In the genomic region with DNA sequence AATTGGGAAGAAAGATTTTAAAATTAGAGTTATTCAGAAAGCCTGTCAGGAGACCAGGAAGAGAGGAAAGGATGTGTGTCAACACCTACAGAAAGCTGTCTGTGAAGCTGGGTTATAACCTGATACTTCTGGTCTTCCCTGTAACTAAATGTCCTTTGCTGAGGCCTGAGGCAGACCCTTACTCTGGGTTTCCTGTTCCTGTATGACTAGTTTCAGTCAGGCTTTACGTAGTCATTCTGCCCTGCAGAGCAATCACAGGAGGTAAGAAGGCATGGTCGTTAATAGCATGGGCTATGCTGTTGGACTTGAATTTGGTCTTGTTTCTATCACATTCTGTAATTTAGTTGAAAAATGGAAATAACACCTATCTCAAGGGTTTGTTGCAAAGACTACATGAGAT, we compare ENCODE assay signal across 24 cellular contexts.
DNase-seq lines count a peak whose midpoint lies in the region; ATAC-seq and TF ChIP-seq lines count a peak whose summit lies in the region.
"Had no signal": no experiment of that assay in that cellular context is flagged by ENCODE, and none has a peak within 500 bp of the region (broad histone marks: within the 10 kb centered on the region; RNA-seq: fewer than 3 reads in every experiment).

No MANE protein-coding gene starts in this region.

- no peak overlapping the region for H2BK120ac ChIP-seq in mesendoderm (ENCODE audit: low read depth, low read length)

- DNase-seq in mesendoderm: peak; percentile 5
- no peak for DNase-seq in hippocampal formation (lab: John Stamatoyannopoulos, UW)
- DNase-seq in activated T-cell treated with anti-CD3 and anti-CD28 coated beads, Interleukin-2, amount 50 U/mL, for 48 hours: no peak
- DNase-seq in foreskin keratinocyte: no peak
- DNase-seq: AML-193; C1 segment of cervical spinal cord; Calu3; CD8-positive, alpha-beta T cell; GDM1; Karpas-422; MV-4-11; NCI-H1105 treated with DMSO at 0.1 percent for 48 hours; NCI-H2029 treated with DMSO at 0.1 percent for 48 hours; NCI-H345; NCI-H524; NCI-H774; SJCRH30; T-cell had no signal

- no peak overlapping the region for H2BK5ac ChIP-seq in mesendoderm (ENCODE audit: low read length)

- no peak overlapping the region for H3K23ac ChIP-seq in mesendoderm (ENCODE audit: low read length)

- ATAC-seq in GM18861 (IDR thresholded peaks at IDR 0.05; ENCODE audit: unreplicated experiment): peak; percentile 80
- ATAC-seq in HG03060 (IDR thresholded peaks at IDR 0.05; ENCODE audit: low read depth, unreplicated experiment): peak; percentile 49
- no peak for ATAC-seq in HG03025 (IDR thresholded peaks at IDR 0.05; ENCODE audit: low FRiP score, unreplicated experiment)
- ATAC-seq in foreskin keratinocyte: no peak
- ATAC-seq: CD8-positive, alpha-beta T cell; GM23338; T-cell had no signal

- H3K4me1 ChIP-seq in OCI-LY3 (ENCODE audit: low read length) (peaks cover 21% of the 10 kb centered on the region), mesendoderm (ENCODE audit: control insufficient read depth, low read depth, low read length) (no peaks in the 10 kb centered on the region), foreskin keratinocyte (no peaks in the 10 kb centered on the region)
- H3K4me1 ChIP-seq: SJCRH30 had no signal

- no peak overlapping the region for H4K8ac ChIP-seq in mesendoderm (ENCODE audit: low read depth, low read length)

- H3K27ac ChIP-seq in OCI-LY3 (ENCODE audit: low read length) (peak overlapping the region; percentile 29; the same call in 1 of the 2 replicates), mesendoderm (ENCODE audit: low read depth, low read length) (no peak overlapping the region), foreskin keratinocyte (no peak overlapping the region)
- H3K27ac ChIP-seq: SJCRH30 had no signal

- no peak overlapping the region for H3K56ac ChIP-seq in mesendoderm (ENCODE audit: low read length)

- no CpG with 5 or more reads among the region's 2 CpGs for WGBS in mesendoderm (ENCODE audit: extremely low coverage, insufficient coverage, low lambda C conversion rate)

- H3K9ac ChIP-seq in OCI-LY3 (ENCODE audit: low read length): no peak overlapping the region
- no peak overlapping the region for H3K9ac ChIP-seq in mesendoderm (ENCODE audit: low read length)

- no peaks in the 10 kb centered on the region for H3K9me3 ChIP-seq in OCI-LY3 (ENCODE audit: insufficient read depth, low read length)
- H3K9me3 ChIP-seq: HAP-1, SJCRH30 had no signal

- H3K36me3 ChIP-seq in OCI-LY3 (replicated peaks; ENCODE audit: low read depth, low read length) (no peaks in the 10 kb centered on the region), mesendoderm (ENCODE audit: control insufficient read depth, insufficient read depth, low read length) (no peaks in the 10 kb centered on the region)
- H3K36me3 ChIP-seq: HAP-1, SJCRH30 had no signal

- no peak overlapping the region for H2BK15ac ChIP-seq in mesendoderm (replicated peaks; ENCODE audit: low read depth)

- H3K27me3 ChIP-seq in OCI-LY3 (ENCODE audit: low read depth, low read length) (no peaks in the 10 kb centered on the region), mesendoderm (ENCODE audit: insufficient read depth, low read length, poor library complexity) (no peaks in the 10 kb centered on the region), foreskin keratinocyte (no peaks in the 10 kb centered on the region)
- H3K27me3 ChIP-seq: SJCRH30 had no signal

- H4K20me1 ChIP-seq in OCI-LY3 (ENCODE audit: insufficient read depth, low read length): no peaks in the 10 kb centered on the region

- H3K79me2 ChIP-seq in OCI-LY3 (ENCODE audit: low read length) (no peaks in the 10 kb centered on the region), mesendoderm (ENCODE audit: control insufficient read depth, insufficient read depth, low read length) (no peaks in the 10 kb centered on the region)

- no peak overlapping the region for H3K4ac ChIP-seq in mesendoderm (ENCODE audit: low read depth, low read length)

- peak overlapping the region; percentile 1; the same call in 1 of the 2 replicates for H2AFZ ChIP-seq in OCI-LY3 (ENCODE audit: low read depth, low read length)
- H2AFZ ChIP-seq: GM23338 had no signal

- H3K18ac ChIP-seq in mesendoderm (ENCODE audit: low read length): no peak overlapping the region

- H4K5ac ChIP-seq in mesendoderm (ENCODE audit: low read length): no peak overlapping the region

- H3K4me2 ChIP-seq in OCI-LY3 (ENCODE audit: low read length) (peak overlapping the region; percentile 38), mesendoderm (ENCODE audit: low read length) (no peak overlapping the region)
- H3K4me2 ChIP-seq: GM23338 had no signal

- H3K4me3 ChIP-seq in OCI-LY3 (ENCODE audit: low read length): 0 out of 2 replicates have a peak overlapping the region, but pooled peaks have one; percentile 23
- H3K4me3 ChIP-seq in mesendoderm (ENCODE audit: low read length): no peak overlapping the region
- H3K4me3 ChIP-seq: GM23338, HAP-1, SJCRH30 had no signal

- H3K79me1 ChIP-seq in mesendoderm (ENCODE audit: low read length): no peaks in the 10 kb centered on the region

- no peak overlapping the region for H2AK5ac ChIP-seq in mesendoderm (ENCODE audit: low read length)

- TF ChIP-seq CTCF in OCI-LY3 (IDR thresholded peaks at IDR 0.05; ENCODE audit: low read depth, low read length) (no peak), foreskin keratinocyte (conservative IDR thresholded peaks at IDR 0.05) (no peak)

Comparison
In these comparisons a context has a peak if more than half of its experiments do, and no peak if none do; other contexts are left out.
1. ATAC-seq: peak in GM18861 (single experiment) and HG03060 (single experiment); none in HG03025 (single experiment) and foreskin keratinocyte (single experiment).